In the genomic region with DNA sequence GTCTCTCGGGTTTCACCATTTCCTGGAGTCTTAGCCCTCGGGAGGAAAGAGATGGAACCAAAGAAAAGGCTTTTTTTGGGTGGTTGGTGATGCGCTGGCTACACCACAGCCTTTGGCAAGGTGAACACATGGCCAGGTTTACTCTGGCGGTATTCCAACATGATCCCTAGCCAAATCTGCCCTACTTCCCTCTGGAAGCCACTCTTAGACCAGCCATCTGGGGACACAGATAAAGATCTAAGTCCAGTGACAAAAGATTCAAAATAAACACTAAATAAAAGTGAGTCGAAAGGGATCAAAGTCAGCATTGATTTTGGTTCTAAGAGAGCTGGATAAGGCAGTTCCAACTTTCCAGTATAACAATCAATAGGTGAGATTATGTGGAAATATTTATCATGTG, we compare ENCODE assay signal across 20 cellular contexts.
"Had no signal": no experiment of that assay in that cellular context is flagged by ENCODE, and none has a peak within 500 bp of the region (broad histone marks: within the 10 kb centered on the region; RNA-seq: fewer than 3 reads in every experiment).

No MANE protein-coding gene starts in this region.

- DNase-seq: activated CD4-positive, alpha-beta T cell treated with anti-CD3 and anti-CD28 coated beads for 1 hour; activated CD4-positive, alpha-beta T cell treated with anti-CD3 and anti-CD28 coated beads, Interleukin-2, amount 50 U/mL, for 1 hour; activated CD8-positive, alpha-beta T cell treated with anti-CD3 and anti-CD28 coated beads, Interleukin-2, amount 10 ng/mL, durations not matched to agents 7 days and 5 days; activated naive CD4-positive, alpha-beta T cell; adrenal gland; esophagus squamous epithelium; head of caudate nucleus; islet precursor cell; left cardiac atrium; lower lobe of right lung; mesendoderm; mucosa of descending colon; naive B cell; posterior cingulate gyrus; small intestine; stimulated activated CD4-positive, alpha-beta T cell treated with anti-CD3 and anti-CD28 coated beads, Interleukin-2, amount 100 ng/mL, for 24 hours; stimulated activated naive CD8-positive, alpha-beta T cell treated with anti-CD3 and anti-CD28 coated beads, Interleukin-15, amount 100 ng/mL, for 72 hours; transverse colon had no signal

- FAIRE-seq: astrocyte, small intestine, urothelium cell line had no signal
